In genomic region chr11:7706377-7706776, GRCh38 we compare ENCODE assay signal across 10 cellular contexts. TPM values are rescaled to one million over a fixed set of nuclear protein-coding genes. Genes with fewer than 3 reads are reported as not detected.
"Had no signal": no experiment of that assay in that cellular context is flagged by ENCODE, and none has a peak within 500 bp of the region (broad histone marks: within the 10 kb centered on the region; RNA-seq: fewer than 3 reads in every experiment).

Gene OVCH2 (minus strand): TSS chr11:7706477. CDS start chr11:7706394, 83 bp downstream.

- H3K27ac ChIP-seq: HL-60 had no signal

- FAIRE-seq: HepG2, HTR-8/SVneo, K562 had no signal

- H3K4me3 ChIP-seq: K562 had no signal

- ATAC-seq: HepG2, K562 had no signal

- H3K27ac Mint-ChIP-seq: IgD-negative memory B cell had no signal

- H3K4me1 Mint-ChIP-seq: IgD-negative memory B cell had no signal

- H3K36me3 Mint-ChIP-seq: IgD-negative memory B cell had no signal

- H3K4me3 Mint-ChIP-seq: IgD-negative memory B cell had no signal

- DNase-seq: IMR-90, KBM-7, KG1 had no signal

RNA-seq across cellular contexts. Expression of gene OVCH2, which starts in this region (rescaled TPM):
- total RNA-seq: HepG2, HT-29, HT1080, IMR-90, K562 had no signal
- polyA plus RNA-seq: HepG2, IgD-negative memory B cell, K562 had no signal
